ENCODE assay signal across 26 cellular contexts in the genomic region with DNA sequence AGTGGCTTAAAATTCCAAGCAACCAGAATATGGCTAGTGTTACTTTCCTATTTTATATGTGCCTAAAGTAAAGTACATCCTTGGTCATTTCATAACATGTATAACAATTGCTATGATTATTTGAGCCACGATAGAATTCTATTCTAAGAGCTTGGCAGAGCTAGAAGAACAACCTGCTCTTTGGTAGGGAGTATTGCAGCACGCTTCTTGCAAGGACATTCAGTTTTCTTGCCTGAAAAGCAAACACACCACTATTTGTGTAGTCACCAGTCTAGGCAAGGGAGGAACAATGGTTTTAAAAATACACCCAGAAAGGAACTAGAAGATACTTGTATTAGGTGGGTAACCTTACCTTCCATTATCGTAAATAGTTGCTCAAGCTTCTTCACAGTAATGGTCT. TPM values are rescaled to one million over a fixed set of nuclear protein-coding genes. Genes with fewer than 3 reads are reported as not detected.
A peak's percentile ranks its signal among the peaks of the same experiment; 100 is the strongest.
DNase-seq lines count a peak whose midpoint lies in the region; ATAC-seq and TF ChIP-seq lines count a peak whose summit lies in the region.
"Had no signal": no experiment of that assay in that cellular context is flagged by ENCODE, and none has a peak within 500 bp of the region (broad histone marks: within the 10 kb centered on the region; RNA-seq: fewer than 3 reads in every experiment).

No MANE protein-coding gene starts in this region.

- no peak overlapping the region for H3K9ac ChIP-seq in PC-3 (ENCODE audit: low read length)

- peaks cover 18% of the 10 kb centered on the region for H3K4me1 ChIP-seq in PC-3 (ENCODE audit: insufficient read depth, low read length)
- H3K4me1 ChIP-seq in thyroid gland: no peaks in the 10 kb centered on the region
- H3K4me1 ChIP-seq: foreskin keratinocyte had no signal

- TF ChIP-seq CTCF in PC-3 (conservative IDR thresholded peaks at IDR 0.05; ENCODE audit: low read depth, low read length) (no peak), thyroid gland (IDR thresholded peaks at IDR 0.05) (no peak)

- H3K36me3 Mint-ChIP-seq in memory B cell: peaks cover 18% of the 10 kb centered on the region

- H4K20me1 ChIP-seq in PC-3 (ENCODE audit: low read length): peaks cover 7% of the 10 kb centered on the region; the same call in 1 of the 2 replicates

- intact Hi-C loops in PC-3 (cut with micrococcal nuclease): loop anchor here (1.0 to 2.0 kb wide), 2 partner anchors 51 to 114 kb away; partner anchors contain the start of genes CNST and TFB2M
- intact Hi-C loops in thyroid gland (cut with DNase I): no loop called here

- WGBS in thyroid gland, 2 donors: 87% methylated on average over 3 of the region's 3 CpGs

- POLR2A ChIA-PET in PC-3 (lab: Charles Lee; ENCODE audit: unreplicated experiment): no interaction called here

- ATAC-seq in PC-3: 0 out of 2 replicates have a peak, but pooled peaks have one; percentile 11
- peak; percentile 81 for ATAC-seq in esophagus mucosa
- ATAC-seq in memory B cell (ENCODE audit: low read depth): no peak
- no peak for ATAC-seq in GM18517 (IDR thresholded peaks at IDR 0.05; ENCODE audit: unreplicated experiment)
- ATAC-seq: GM12878, T-cell had no signal

- DNase-seq in PC-3 (no peak), memory B cell (ENCODE audit: low spot score in 2 of 2) (no peak), superior temporal gyrus (ENCODE audit: extremely low spot score) (peak; percentile 46), thyroid gland (no peak)
- no peak for DNase-seq in activated CD8-positive, alpha-beta memory T cell treated with anti-CD3 and anti-CD28 coated beads for 24 hours
- no peak for DNase-seq in stimulated activated CD4-positive, alpha-beta T cell treated with anti-CD3 and anti-CD28 coated beads, Interleukin-15, amount 100 ng/mL, for 24 hours
- DNase-seq: activated CD4-positive, alpha-beta T cell treated with anti-CD3 and anti-CD28 coated beads, Interleukin-2, amount 50 U/mL, for 1 hour; activated CD8-positive, alpha-beta memory T cell treated with anti-CD3 and anti-CD28 coated beads, Interleukin-2, amount 50 U/mL, for 4 hours; dermis blood vessel endothelial cell; foreskin keratinocyte; GF-D8; GOT3; KBM-7; kidney; NCI-H774; OCI-M1; SHP77 treated with DMSO at 0.1 percent for 48 hours; spleen; T-cell had no signal

- H3K27ac ChIP-seq in PC-3 (ENCODE audit: low read length): peak overlapping the region; percentile 27
- H3K27ac ChIP-seq in thyroid gland: no peak overlapping the region
- H3K27ac ChIP-seq: foreskin keratinocyte, spleen had no signal

- CTCF ChIA-PET in PC-3 (lab: Charles Lee): interaction anchor here (0.5 to 0.8 kb wide), 2 partner anchors 9 to 123 kb away, joined by 3 to 8 read pairs; no protein-coding TSS in a partner anchor

- H3K4me1 Mint-ChIP-seq in memory B cell: peaks cover 6% of the 10 kb centered on the region
- H3K4me1 Mint-ChIP-seq: neural crest cell had no signal

- no peaks in the 10 kb centered on the region for H3K9me2 ChIP-seq in PC-3 (replicated peaks; ENCODE audit: low read length)

- TF ChIP-seq POLR2A in thyroid gland (IDR thresholded peaks at IDR 0.05): no peak

- H3K79me2 ChIP-seq in PC-3 (ENCODE audit: low read length): no peaks in the 10 kb centered on the region

- H3K4me3 Mint-ChIP-seq in memory B cell: no peak overlapping the region
- H3K4me3 Mint-ChIP-seq: mesothelial cell of epicardium, neural crest cell, T-cell had no signal

- H2AFZ ChIP-seq in PC-3 (ENCODE audit: low read length): no peak overlapping the region

- peak overlapping the region; percentile 24 for H3K4me2 ChIP-seq in PC-3 (ENCODE audit: low read length)

- peak overlapping the region; percentile 68 for H3K27ac Mint-ChIP-seq in memory B cell
- H3K27ac Mint-ChIP-seq: activated T-helper 2 cell treated with anti-CD3 and anti-CD28 coated beads, Interferon-gamma antibody, Interleukin-2, Interleukin-4, amounts not matched to agents 10 μg/mL and 5 μg/mL and 100 μg/mL, durations not matched to agents 14 hours and 24 hours and 36 hours; mesothelial cell of epicardium; T-cell had no signal

- H3K27me3 Mint-ChIP-seq in memory B cell: no peaks in the 10 kb centered on the region
- H3K27me3 Mint-ChIP-seq: T-cell had no signal

- H3K9me3 Mint-ChIP-seq in memory B cell: no peaks in the 10 kb centered on the region
- H3K9me3 Mint-ChIP-seq: activated T-helper 2 cell treated with anti-CD3 and anti-CD28 coated beads, Interferon-gamma antibody, Interleukin-2, Interleukin-4, amounts not matched to agents 10 μg/mL and 5 μg/mL and 100 μg/mL, durations not matched to agents 14 hours and 24 hours and 36 hours; mesothelial cell of epicardium; neural crest cell; T-cell had no signal

- peaks cover 3% of the 10 kb centered on the region for H3F3A ChIP-seq in PC-3 (ENCODE audit: low read length, unreplicated experiment)

- H3K9me3 ChIP-seq in PC-3 (ENCODE audit: low read length) (no peaks in the 10 kb centered on the region), thyroid gland (no peaks in the 10 kb centered on the region)
- H3K9me3 ChIP-seq: adrenal gland, spleen had no signal

- no peak overlapping the region for H3K4me3 ChIP-seq in PC-3 (ENCODE audit: low read length)
- no peak overlapping the region for H3K4me3 ChIP-seq in thyroid gland (replicated peaks in 1 of 3)
- H3K4me3 ChIP-seq: adrenal gland, GM12878, spleen had no signal

- no TSS peak for BruUV-seq in PC-3 (replicated peaks; lab: Mats Ljungman, UMichigan)

- H3K36me3 ChIP-seq in PC-3 (ENCODE audit: low read depth, low read length) (no peaks in the 10 kb centered on the region), thyroid gland (peaks cover 0 to 3% of the 10 kb centered on the region in 2 donors)

- H3K27me3 ChIP-seq in PC-3 (ENCODE audit: low read length): no peaks in the 10 kb centered on the region
- H3K27me3 ChIP-seq in thyroid gland: no peaks in the 10 kb centered on the region
- H3K27me3 ChIP-seq: adrenal gland, foreskin keratinocyte, spleen had no signal

RNA-seq across cellular contexts. Expression of gene CNST, which starts 51.5 kb away (rescaled TPM):
- total RNA-seq in PC-3 (2014; rRNA removed) (13.5 and 15.0 TPM in 2 replicates), esophagus mucosa (13.5 TPM), thyroid gland (10 to 100 TPM; 38.8 to 49.5 (median 41.7) TPM)

RNA-seq across cellular contexts. Expression of gene TFB2M, which starts 51.7 kb away (rescaled TPM):
- total RNA-seq in PC-3 (2014; rRNA removed) (30.7 and 47.0 TPM in 2 replicates), esophagus mucosa (8.2 TPM), thyroid gland (10 to 100 TPM; 12.2 to 21.9 (median 15.9) TPM)

Comparison
In these comparisons a context has a peak if more than half of its experiments do, and no peak if none do; other contexts are left out.
1. ATAC-seq: peak in PC-3 (single experiment) and esophagus mucosa (single experiment); none in memory B cell (single experiment) and GM18517 (single experiment).